ENCODE assay signal across 8 cellular contexts in the genomic region with DNA sequence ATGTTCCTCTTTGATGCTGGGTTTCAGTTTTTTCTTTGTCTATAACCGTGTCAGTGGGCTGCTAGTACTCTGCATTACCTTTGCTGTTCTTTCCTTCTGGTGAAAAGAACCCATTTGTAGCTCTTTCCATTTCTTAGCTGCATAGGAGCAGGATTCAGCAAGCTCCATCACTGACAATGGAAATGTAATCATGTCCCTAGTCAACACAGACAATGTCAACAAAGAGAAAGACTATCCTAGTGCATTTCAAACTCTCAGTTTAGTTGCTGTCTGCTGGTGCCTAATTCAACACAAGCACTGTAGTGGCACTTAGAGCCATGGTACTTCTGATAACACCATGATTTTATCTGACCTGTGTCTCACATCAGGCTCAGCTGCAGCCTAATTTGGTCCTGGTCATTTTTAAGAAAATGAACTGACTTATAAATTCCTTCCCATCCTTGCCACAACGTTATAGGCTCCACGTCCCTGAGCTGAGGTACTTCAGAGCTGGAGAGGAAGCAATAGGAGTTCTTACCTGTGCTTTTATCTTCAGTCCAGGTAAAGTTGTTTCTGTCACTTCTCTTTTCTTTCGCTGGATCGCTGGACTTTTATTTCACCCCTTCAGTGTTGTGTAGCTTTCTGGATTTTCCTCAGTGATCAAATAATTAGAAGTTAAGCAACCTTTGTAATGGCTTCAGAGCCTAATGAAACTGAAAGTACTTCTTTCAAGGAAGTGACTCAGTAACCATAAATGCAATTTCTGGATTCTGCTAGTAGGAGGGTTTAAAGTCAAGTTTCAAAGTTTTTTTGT. TPM values are rescaled to one million over a fixed set of nuclear protein-coding genes. Genes with fewer than 3 reads are reported as not detected.
DNase-seq lines count a peak whose midpoint lies in the region; ATAC-seq and TF ChIP-seq lines count a peak whose summit lies in the region.

A gene with protein sequence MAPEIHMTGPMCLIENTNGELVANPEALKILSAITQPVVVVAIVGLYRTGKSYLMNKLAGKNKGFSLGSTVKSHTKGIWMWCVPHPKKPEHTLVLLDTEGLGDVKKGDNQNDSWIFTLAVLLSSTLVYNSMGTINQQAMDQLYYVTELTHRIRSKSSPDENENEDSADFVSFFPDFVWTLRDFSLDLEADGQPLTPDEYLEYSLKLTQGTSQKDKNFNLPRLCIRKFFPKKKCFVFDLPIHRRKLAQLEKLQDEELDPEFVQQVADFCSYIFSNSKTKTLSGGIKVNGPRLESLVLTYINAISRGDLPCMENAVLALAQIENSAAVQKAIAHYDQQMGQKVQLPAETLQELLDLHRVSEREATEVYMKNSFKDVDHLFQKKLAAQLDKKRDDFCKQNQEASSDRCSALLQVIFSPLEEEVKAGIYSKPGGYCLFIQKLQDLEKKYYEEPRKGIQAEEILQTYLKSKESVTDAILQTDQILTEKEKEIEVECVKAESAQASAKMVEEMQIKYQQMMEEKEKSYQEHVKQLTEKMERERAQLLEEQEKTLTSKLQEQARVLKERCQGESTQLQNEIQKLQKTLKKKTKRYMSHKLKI (minus strand): TSS at position 700 of the 793 bp plus-strand sequence. CDS start 2,145 bp downstream, outside the sequence.

- peak within 1 kb of the TSS; percentile 69 to 85 for H3K4me3 ChIP-seq in duodenal mucosa (ENCODE audit: low read depth in 1 of 2, low read length in 2 of 2)
- peak within 1 kb of the TSS; percentile 13 for H3K4me3 ChIP-seq in mucosa of descending colon
- H3K4me3 ChIP-seq in aorta (ENCODE audit: low read length in 2 of 2) = peak within 1 kb of the TSS; percentile 85 to 95

- peak within 1 kb of the TSS; percentile 60 to 79 for H3K9ac ChIP-seq in duodenal mucosa (ENCODE audit: low read depth in 1 of 2, low read length in 2 of 2)

- 13 to 21% methylated on average over 5 of the region's 5 CpGs for WGBS in aorta, 2 donors

- H3K9me3 ChIP-seq in duodenal mucosa (ENCODE audit: control insufficient read depth in 1 of 2, low read length in 2 of 2) (no peaks in the 10 kb centered on the region), mucosa of descending colon (no peaks in the 10 kb centered on the region), aorta (ENCODE audit: control insufficient read depth, low read length) (peaks cover 1% of the 10 kb centered on the region)

- no peak for TF ChIP-seq CTCF in mucosa of descending colon (IDR thresholded peaks at IDR 0.05)

- H3K36me3 ChIP-seq in duodenal mucosa (ENCODE audit: control insufficient read depth in 1 of 2, insufficient read depth in 2 of 2, low read length in 2 of 2) (peaks cover 7 to 9% of the 10 kb centered on the region in 2 donors), mucosa of descending colon (ENCODE audit: low read depth) (no peaks in the 10 kb centered on the region), aorta (ENCODE audit: control insufficient read depth in 1 of 2, insufficient read depth in 2 of 2, low read length in 1 of 2) (peaks cover 0 to 7% of the 10 kb centered on the region in 2 donors)

- H3K4me1 ChIP-seq in duodenal mucosa (ENCODE audit: control insufficient read depth in 1 of 2, insufficient read depth in 2 of 2, low read length in 2 of 2) (peaks cover 13 to 27% of the 10 kb centered on the region in 2 donors), mucosa of descending colon (ENCODE audit: low read depth) (peaks cover 8% of the 10 kb centered on the region), aorta (ENCODE audit: control insufficient read depth in 1 of 2, insufficient read depth in 2 of 2, low read length in 2 of 2) (no peaks in the 10 kb centered on the region)

- DNase-seq in COR-L47 (lab: John Stamatoyannopoulos, UW) (peak; percentile 1), SIG-M5 (lab: John Stamatoyannopoulos, UW) (peak; percentile 65), mucosa of descending colon (peak in 1 of 3 donors; percentile 29), aorta (no peak), NCI-H526 treated with DMSO at 0.1 percent for 48 hours (lab: John Stamatoyannopoulos, UW) (no peak)

- intact Hi-C loops in mucosa of descending colon (cut with DNase I, micrococcal nuclease) = no loop called here
- intact Hi-C loops in aorta (cut with DNase I) = loop anchor here in 1 of 2 donors (5.0 kb wide), 1 partner anchor 40 kb away; no protein-coding TSS in a partner anchor

- ATAC-seq in GM19452 (IDR thresholded peaks at IDR 0.05; ENCODE audit: unreplicated experiment) (peak; percentile 85), HG03565 (IDR thresholded peaks at IDR 0.05; ENCODE audit: unreplicated experiment) (peak; percentile 83), mucosa of descending colon (peak; percentile 87), aorta (ENCODE audit: low FRiP score) (peak; percentile 87)

- H3K27me3 ChIP-seq in duodenal mucosa (ENCODE audit: control insufficient read depth in 1 of 2, insufficient read depth in 2 of 2, low read length in 2 of 2) (no peaks in the 10 kb centered on the region), aorta (ENCODE audit: control insufficient read depth in 1 of 2, insufficient read depth in 2 of 2, low read length in 1 of 2) (no peaks in the 10 kb centered on the region)

- H3K27ac ChIP-seq in duodenal mucosa (ENCODE audit: low read depth, low read length) = peak within 1 kb of the TSS; percentile 77
- peak within 1 kb of the TSS; percentile 70 to 99 for H3K27ac ChIP-seq in aorta (ENCODE audit: low read depth in 1 of 2, low read length in 2 of 2)

RNA-seq across cellular contexts. Expression of the gene that starts here (rescaled TPM):
- total RNA-seq in mucosa of descending colon (100 to 1,000 TPM in 1 of 3 donors, 10 to 100 TPM in 2; 48.4 to 176 (median 60.4) TPM), aorta (10 to 100 TPM; 20.6 to 47.8 TPM)
- 10 to 100 TPM in 1 of 2 donors, 1 to 10 TPM in 1; 9.5 to 25.4 TPM for polyA plus RNA-seq in aorta

Comparison
In these comparisons a context has a peak if more than half of its experiments do, and no peak if none do; other contexts are left out.
1. DNase-seq: peak in COR-L47 (single experiment) and SIG-M5 (single experiment); none in aorta (0 of 2) and NCI-H526 treated with DMSO at 0.1 percent for 48 hours (single experiment).
2. H3K4me3 ChIP-seq: peak in every context shown above with its lines; median percentile 90 in aorta; 77 in duodenal mucosa; 13 in mucosa of descending colon.
3. Peak in every context shown above with its lines, with median percentiles within 50 percentile points of each other: ATAC-seq.